Comparison of ENCODE assay signal across 24 cellular contexts in the genomic region with DNA sequence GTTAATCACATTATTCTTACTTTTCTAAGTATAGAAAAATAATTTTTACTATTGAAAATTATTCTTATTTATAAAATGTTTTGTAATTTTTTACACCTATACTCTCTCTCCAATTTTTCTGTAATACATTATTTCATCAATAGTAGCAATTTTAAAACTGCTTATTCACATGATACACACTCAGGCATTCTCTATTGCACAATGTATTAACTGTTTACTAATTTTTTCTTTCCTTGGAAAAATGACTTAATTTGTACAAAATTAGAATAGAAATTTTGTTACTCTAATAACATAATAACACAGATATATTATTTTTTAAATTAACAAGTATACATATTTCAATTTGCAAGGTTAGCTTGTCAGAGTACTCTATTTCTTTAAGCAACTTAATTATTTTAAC.
DNase-seq lines count a peak whose midpoint lies in the region; ATAC-seq, FAIRE-seq and TF ChIP-seq lines count a peak whose summit lies in the region.
"Had no signal": no experiment of that assay in that cellular context is flagged by ENCODE, and none has a peak within 500 bp of the region (broad histone marks: within the 10 kb centered on the region; RNA-seq: fewer than 3 reads in every experiment).

No MANE protein-coding gene starts in this region.

- H3K9me3 ChIP-seq in GM23248 (ENCODE audit: low read depth) (no peaks in the 10 kb centered on the region), pancreas (no peaks in the 10 kb centered on the region), left lung (no peaks in the 10 kb centered on the region)
- no peaks in the 10 kb centered on the region for H3K9me3 ChIP-seq in CD4-positive, alpha-beta T cell (ENCODE audit: control insufficient read depth, low read length)
- H3K9me3 ChIP-seq: A549; BLaER1 treated with 17β-estradiol and CSF1 and Interleukin-3, amounts not matched to agents 10 nM and 100 nM had no signal

- no peak overlapping the region for H3K27ac Mint-ChIP-seq in CD4-positive, alpha-beta T cell
- H3K27ac Mint-ChIP-seq: B cell; CD4-positive, alpha-beta memory T cell; CD8-positive, alpha-beta memory T cell had no signal

- H3K4me1 ChIP-seq in GM23248 (ENCODE audit: insufficient read depth), result no peaks in the 10 kb centered on the region
- H3K4me1 ChIP-seq in pancreas, result no peaks in the 10 kb centered on the region
- no peaks in the 10 kb centered on the region for H3K4me1 ChIP-seq in left lung
- H3K4me1 ChIP-seq: A549; BLaER1 treated with 17β-estradiol and CSF1 and Interleukin-3, amounts not matched to agents 10 nM and 100 nM had no signal

- intact Hi-C loops in pancreas (cut with DNase I), result no loop called here
- intact Hi-C loops in left lung (cut with DNase I), result no loop called here
- intact Hi-C loops in CD4-positive, alpha-beta T cell (cut with DNase I, micrococcal nuclease), result no loop called here

- POLR2A ChIA-PET in CD4-positive, alpha-beta T cell (lab: Charles Lee), result no interaction called here

- H3K36me3 ChIP-seq in GM23248 (ENCODE audit: low read depth), result no peaks in the 10 kb centered on the region
- no peaks in the 10 kb centered on the region for H3K36me3 ChIP-seq in pancreas
- H3K36me3 ChIP-seq in left lung, result no peaks in the 10 kb centered on the region
- H3K36me3 ChIP-seq: BLaER1 treated with 17β-estradiol and CSF1 and Interleukin-3, amounts not matched to agents 10 nM and 100 nM had no signal

- H3K9me3 Mint-ChIP-seq in CD4-positive, alpha-beta T cell, result no peaks in the 10 kb centered on the region
- H3K9me3 Mint-ChIP-seq: CD4-positive, alpha-beta memory T cell; CD8-positive, alpha-beta memory T cell had no signal

- H2AFZ ChIP-seq in GM23248, result no peak overlapping the region

- no peak overlapping the region for H3K4me3 ChIP-seq in GM23248
- no peak overlapping the region for H3K4me3 ChIP-seq in pancreas
- H3K4me3 ChIP-seq in left lung, result no peak overlapping the region
- H3K4me3 ChIP-seq: A549; BLaER1 treated with 17β-estradiol and CSF1 and Interleukin-3, amounts not matched to agents 10 nM and 100 nM had no signal

- DNase-seq in GM23248 (peak; percentile 3), RCC 7860 (ENCODE audit: low spot score) (no peak), pancreas (no peak), left lung (no peak)
- no peak for DNase-seq in CD4-positive, alpha-beta T cell
- DNase-seq in stimulated activated CD4-positive, alpha-beta T cell treated with anti-CD3 and anti-CD28 coated beads, Interleukin-2, amount 100 ng/mL, for 24 hours, result no peak
- DNase-seq: 8988T; AML-193; CD4-positive, alpha-beta memory T cell; CD8-positive, alpha-beta memory T cell; COR-L47; DMS 273 treated with DMSO at 0.1 percent for 48 hours; DMS153; DMS53; DMS79; DND-41; EL; GF-D8 had no signal

- FAIRE-seq in A204.1 (lab: Jason Lieb, UNC), result peak; percentile 47
- peak; percentile 5 for FAIRE-seq in RCC 7860 (lab: Jason Lieb, UNC)
- FAIRE-seq in pancreas (lab: Jason Lieb, UNC), result peak; percentile 13
- FAIRE-seq: A549, GM12891 had no signal

- TF ChIP-seq CTCF in pancreas (IDR thresholded peaks at IDR 0.05), result no peak
- TF ChIP-seq CTCF in left lung (IDR thresholded peaks at IDR 0.05), result no peak
- TF ChIP-seq CTCF in CD4-positive, alpha-beta T cell (IDR thresholded peaks at IDR 0.05), result no peak

- H3K36me3 Mint-ChIP-seq in CD4-positive, alpha-beta T cell (ENCODE audit: low read depth), result no peaks in the 10 kb centered on the region
- H3K36me3 Mint-ChIP-seq: CD4-positive, alpha-beta memory T cell; CD8-positive, alpha-beta memory T cell had no signal

- no peaks in the 10 kb centered on the region for H4K20me1 ChIP-seq in GM23248 (ENCODE audit: insufficient read depth)
- H4K20me1 ChIP-seq: BLaER1 treated with 17β-estradiol and CSF1 and Interleukin-3, amounts not matched to agents 10 nM and 100 nM had no signal

- no peaks in the 10 kb centered on the region for H3K9me2 ChIP-seq in GM23248 (ENCODE audit: insufficient read depth)

- in situ Hi-C loops in GM23248 (cut with MboI), result no loop called here

- ATAC-seq in pancreas, result no peak
- no peak for ATAC-seq in left lung
- no peak for ATAC-seq in CD4-positive, alpha-beta T cell (ENCODE audit: poor library complexity)
- ATAC-seq: A549 had no signal

- CTCF ChIA-PET in CD4-positive, alpha-beta T cell (lab: Charles Lee), result no interaction called here

- no peak overlapping the region for H3K9ac ChIP-seq in GM23248
- H3K9ac ChIP-seq: BLaER1 treated with 17β-estradiol and CSF1 and Interleukin-3, amounts not matched to agents 10 nM and 100 nM had no signal

- H3K27ac ChIP-seq in GM23248 (no peak overlapping the region), pancreas (no peak overlapping the region), left lung (no peak overlapping the region)
- no peak overlapping the region for H3K27ac ChIP-seq in CD4-positive, alpha-beta T cell (ENCODE audit: low read depth, low read length)
- H3K27ac ChIP-seq: A549; BLaER1 treated with 17β-estradiol and CSF1 and Interleukin-3, amounts not matched to agents 10 nM and 100 nM; C4-2B had no signal

- no peak overlapping the region for H3K4me3 Mint-ChIP-seq in CD4-positive, alpha-beta T cell
- H3K4me3 Mint-ChIP-seq: B cell; CD4-positive, alpha-beta memory T cell; CD8-positive, alpha-beta memory T cell had no signal

- H3K4me2 ChIP-seq in GM23248 (ENCODE audit: unreplicated experiment), result no peak overlapping the region
- H3K4me2 ChIP-seq: A549; BLaER1 treated with 17β-estradiol and CSF1 and Interleukin-3, amounts not matched to agents 10 nM and 100 nM had no signal

- no peaks in the 10 kb centered on the region for H3K79me2 ChIP-seq in GM23248 (ENCODE audit: insufficient read depth)

- H3K4me1 Mint-ChIP-seq in CD4-positive, alpha-beta T cell (ENCODE audit: low read depth), result no peaks in the 10 kb centered on the region
- H3K4me1 Mint-ChIP-seq: B cell; CD4-positive, alpha-beta memory T cell; CD8-positive, alpha-beta memory T cell had no signal

- peaks cover 19% of the 10 kb centered on the region for H3K27me3 Mint-ChIP-seq in CD4-positive, alpha-beta T cell

- H3F3A ChIP-seq in GM23248 (ENCODE audit: insufficient read depth), result no peaks in the 10 kb centered on the region

- H3K27me3 ChIP-seq in GM23248 (replicated peaks; ENCODE audit: insufficient read depth) (no peaks in the 10 kb centered on the region), pancreas (no peaks in the 10 kb centered on the region), left lung (no peaks in the 10 kb centered on the region)
- no peaks in the 10 kb centered on the region for H3K27me3 ChIP-seq in CD4-positive, alpha-beta T cell (ENCODE audit: control insufficient read depth, insufficient read depth, low read length)
- H3K27me3 ChIP-seq: BLaER1 treated with 17β-estradiol and CSF1 and Interleukin-3, amounts not matched to agents 10 nM and 100 nM had no signal
